Comparison of ENCODE assay signal across 7 cellular contexts in the genomic region with DNA sequence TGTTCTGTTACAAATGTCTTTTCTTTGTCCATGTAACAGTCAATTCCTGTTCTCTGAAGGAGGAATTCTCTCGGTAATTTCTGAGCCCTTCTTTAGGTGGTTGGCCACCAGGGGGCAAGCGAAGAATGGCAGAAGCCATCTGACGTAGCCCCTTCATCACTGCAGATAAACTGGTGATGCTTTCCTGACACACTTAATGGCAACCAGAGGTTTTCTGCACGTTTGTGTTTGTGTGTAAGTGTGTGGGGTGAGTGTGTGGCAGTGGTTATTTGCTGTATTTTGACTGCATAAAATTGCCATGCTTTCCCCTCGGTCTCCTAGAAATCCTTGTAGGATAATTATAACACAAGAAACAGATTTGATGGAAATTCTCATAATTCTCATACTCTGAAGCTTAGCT.
DNase-seq lines count a peak whose midpoint lies in the region; ATAC-seq and TF ChIP-seq lines count a peak whose summit lies in the region.

No MANE protein-coding gene starts in this region.

- POLR2A ChIA-PET in activated CD4-positive, alpha-beta memory T cell treated with anti-CD3 and anti-CD28 coated beads for 36 hours (lab: Charles Lee), result no interaction called here

- no peak overlapping the region for H3K27ac Mint-ChIP-seq in activated CD4-positive, alpha-beta memory T cell treated with anti-CD3 and anti-CD28 coated beads for 36 hours
- H3K27ac Mint-ChIP-seq in memory B cell, result no peak overlapping the region

- intact Hi-C loops in activated CD4-positive, alpha-beta memory T cell treated with anti-CD3 and anti-CD28 coated beads for 36 hours (cut with micrococcal nuclease), result loop anchor here (1.0 kb wide), 4 partner anchors 258 to 411 kb away; no protein-coding TSS in a partner anchor

- no peaks in the 10 kb centered on the region for H3K36me3 Mint-ChIP-seq in activated CD4-positive, alpha-beta memory T cell treated with anti-CD3 and anti-CD28 coated beads for 36 hours
- H3K36me3 Mint-ChIP-seq in memory B cell, result no peaks in the 10 kb centered on the region

- no peaks in the 10 kb centered on the region for H3K9me3 Mint-ChIP-seq in activated CD4-positive, alpha-beta memory T cell treated with anti-CD3 and anti-CD28 coated beads for 36 hours
- H3K9me3 Mint-ChIP-seq in memory B cell, result no peaks in the 10 kb centered on the region

- CTCF ChIA-PET in activated CD4-positive, alpha-beta memory T cell treated with anti-CD3 and anti-CD28 coated beads for 36 hours (lab: Charles Lee), result interaction anchor here (0.6 to 3.7 kb wide), 6 partner anchors 8 to 412 kb away, joined by 3 to 22 read pairs (median 3); no protein-coding TSS in a partner anchor

- H3K4me1 Mint-ChIP-seq in activated CD4-positive, alpha-beta memory T cell treated with anti-CD3 and anti-CD28 coated beads for 36 hours (ENCODE audit: low read depth), result no peaks in the 10 kb centered on the region
- no peaks in the 10 kb centered on the region for H3K4me1 Mint-ChIP-seq in memory B cell

- H3K27me3 Mint-ChIP-seq in activated CD4-positive, alpha-beta memory T cell treated with anti-CD3 and anti-CD28 coated beads for 36 hours, result peaks cover 24% of the 10 kb centered on the region
- H3K27me3 Mint-ChIP-seq in memory B cell, result peaks cover 9% of the 10 kb centered on the region

- TF ChIP-seq CTCF in GM12873 (IDR thresholded peaks at IDR 0.05; ENCODE audit: insufficient read depth, low read depth, low read length, missing control alignments), result peak; percentile 85

- H3K4me3 Mint-ChIP-seq in activated CD4-positive, alpha-beta memory T cell treated with anti-CD3 and anti-CD28 coated beads for 36 hours, result no peak overlapping the region
- H3K4me3 Mint-ChIP-seq in memory B cell, result no peak overlapping the region

- ATAC-seq in HG02938 (IDR thresholded peaks at IDR 0.05; ENCODE audit: unreplicated experiment), result peak; percentile 76
- ATAC-seq in memory B cell (ENCODE audit: low read depth), result peak; percentile 54

- peak; percentile 49 for DNase-seq in NCI-H510A treated with DMSO at 0.1 percent for 48 hours (lab: John Stamatoyannopoulos, UW)
- peak; percentile 75 for DNase-seq in activated CD4-positive, alpha-beta memory T cell treated with anti-CD3 and anti-CD28 coated beads for 36 hours
- peak; percentile 46 for DNase-seq in effector CD8-positive, alpha-beta T cell (lab: John Stamatoyannopoulos, UW)
- peak; percentile 38 to 42 for DNase-seq in memory B cell (ENCODE audit: low spot score in 2 of 2)
- DNase-seq in stimulated activated CD8-positive, alpha-beta memory T cell treated with anti-CD3 and anti-CD28 coated beads, Interleukin-2, amount 100 ng/mL, for 1 hour (ENCODE audit: low read depth in 2 of 2), result peak; percentile 27 to 37

Comparison
In these comparisons a context has a peak if more than half of its experiments do, and no peak if none do; other contexts are left out.
1. Peak in every context shown above with its lines: DNase-seq and ATAC-seq.